ENCODE assay signal across 11 cellular contexts in the genomic region with DNA sequence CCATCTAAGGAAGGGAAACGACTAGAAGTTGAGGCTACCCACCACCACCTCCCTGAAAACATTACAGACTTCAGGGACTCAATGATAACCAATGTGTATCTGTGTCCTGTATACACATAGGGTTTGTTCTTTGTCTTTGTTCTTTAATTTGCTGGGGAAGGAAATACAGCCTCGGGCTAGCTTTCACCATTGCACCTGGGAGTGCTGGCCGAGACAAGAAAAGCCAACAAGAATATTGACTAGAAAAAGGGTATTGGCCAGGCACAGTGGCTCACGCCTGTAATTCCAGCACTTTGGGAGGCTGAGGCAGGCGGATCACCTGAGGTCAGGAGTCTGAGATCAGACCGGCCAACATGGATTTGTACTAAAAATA. TPM values are rescaled to one million over a fixed set of nuclear protein-coding genes. Genes with fewer than 3 reads are reported as not detected.
DNase-seq lines count a peak whose midpoint lies in the region; ATAC-seq, FAIRE-seq and TF ChIP-seq lines count a peak whose summit lies in the region.
"Had no signal": no experiment of that assay in that cellular context is flagged by ENCODE, and none has a peak within 500 bp of the region (broad histone marks: within the 10 kb centered on the region; RNA-seq: fewer than 3 reads in every experiment).

No MANE protein-coding gene starts in this region.

- no peak for TF ChIP-seq EP300 in H1 (IDR thresholded peaks at IDR 0.05; ENCODE audit: borderline replicate concordance in 1 of 2, low read depth in 2 of 2, low read length in 2 of 2)

- no peaks in the 10 kb centered on the region for H3K79me2 ChIP-seq in H1 (ENCODE audit: control insufficient read depth in 1 of 2, insufficient read depth in 2 of 2, low read length in 2 of 2)

- DNase-seq in activated T-cell treated with anti-CD3 and anti-CD28 coated beads, Interleukin-2, amount 50 U/mL, for 24 hours, result peak; percentile 13
- DNase-seq in activated T-cell treated with anti-CD3 and anti-CD28 coated beads, Interleukin-2, amount 50 U/mL, for 72 hours, result no peak
- peak; percentile 79 for DNase-seq in NCI-H146 treated with DMSO at 0.1 percent for 48 hours (lab: John Stamatoyannopoulos, UW; ENCODE audit: unreplicated experiment)
- no peak for DNase-seq in H1 (ENCODE audit: low read depth in 1 of 2, low spot score in 2 of 2)
- DNase-seq in type B pancreatic cell (ENCODE audit: extremely low spot score, unreplicated experiment), result no peak
- DNase-seq in D721Med (ENCODE audit: insufficient read length, low spot score), result no peak
- no peak for DNase-seq in A673 (ENCODE audit: low spot score)
- no peak for DNase-seq in GM19239 (ENCODE audit: insufficient read length, low spot score)
- DNase-seq: GM23248, NCI-H226 had no signal

- no peaks in the 10 kb centered on the region for H3K9me3 Mint-ChIP-seq in activated T-cell treated with anti-CD3 and anti-CD28 coated beads, Interleukin-2, amount 50 U/mL, for 24 hours
- H3K9me3 Mint-ChIP-seq in activated T-cell treated with anti-CD3 and anti-CD28 coated beads, Interleukin-2, amount 50 U/mL, for 72 hours, result no peaks in the 10 kb centered on the region
- H3K9me3 Mint-ChIP-seq in type B pancreatic cell, result no peaks in the 10 kb centered on the region

- H3K23me2 ChIP-seq in H1 (ENCODE audit: low read depth, low read length), result no peaks in the 10 kb centered on the region

- TF ChIP-seq CTCF in H1 (IDR thresholded peaks at IDR 0.05; ENCODE audit: control extremely low read depth in 1 of 3, insufficient read depth in 1 of 3, low read depth in 1 of 3, low read length in 3 of 3), result no peak
- TF ChIP-seq CTCF in type B pancreatic cell (conservative IDR thresholded peaks at IDR 0.05), result no peak
- no peak for TF ChIP-seq CTCF in D721Med (IDR thresholded peaks at IDR 0.05; ENCODE audit: insufficient read depth, missing control alignments)
- no peak for TF ChIP-seq CTCF in A673 (conservative IDR thresholded peaks at IDR 0.05; ENCODE audit: low read depth, low read length)

- H3K14ac ChIP-seq in H1 (ENCODE audit: insufficient read length), result no peak overlapping the region

- H3K9me3 ChIP-seq in H1 (ENCODE audit: insufficient read depth in 2 of 2, low read depth in 1 of 2, low read length in 1 of 2), result no peaks in the 10 kb centered on the region
- no peaks in the 10 kb centered on the region for H3K9me3 ChIP-seq in A673 (ENCODE audit: low read depth, low read length, poor library complexity, severe bottlenecking)

- H3K9ac ChIP-seq in H1 (replicated peaks in 1 of 4; ENCODE audit: extremely low read depth in 1 of 4, low read depth in 3 of 4, low read length in 3 of 4), result no peak overlapping the region
- H3K9ac ChIP-seq: GM23248 had no signal

- no peak overlapping the region for H3K23ac ChIP-seq in H1 (ENCODE audit: insufficient read length)

- H2BK5ac ChIP-seq in H1 (ENCODE audit: low read depth, low read length), result no peak overlapping the region

- no TSS peak for BruUV-seq in A673 (replicated peaks; lab: Mats Ljungman, UMichigan)

- H2BK15ac ChIP-seq in H1 (ENCODE audit: low read length), result no peak overlapping the region

- no peak overlapping the region for H2BK20ac ChIP-seq in H1 (ENCODE audit: low read length)

- no peaks in the 10 kb centered on the region; the same call in 1 of the 2 replicates for H3K79me1 ChIP-seq in H1 (ENCODE audit: low read depth, low read length)

- H2BK12ac ChIP-seq in H1 (ENCODE audit: low read depth, low read length), result no peak overlapping the region

- H3K27me3 Mint-ChIP-seq in activated T-cell treated with anti-CD3 and anti-CD28 coated beads, Interleukin-2, amount 50 U/mL, for 24 hours, result no peaks in the 10 kb centered on the region
- H3K27me3 Mint-ChIP-seq in activated T-cell treated with anti-CD3 and anti-CD28 coated beads, Interleukin-2, amount 50 U/mL, for 72 hours (ENCODE audit: low read depth), result no peaks in the 10 kb centered on the region
- H3K27me3 Mint-ChIP-seq in type B pancreatic cell, result no peaks in the 10 kb centered on the region

- H3K4me1 Mint-ChIP-seq in activated T-cell treated with anti-CD3 and anti-CD28 coated beads, Interleukin-2, amount 50 U/mL, for 24 hours (ENCODE audit: low read depth), result peaks cover 45% of the 10 kb centered on the region
- H3K4me1 Mint-ChIP-seq in activated T-cell treated with anti-CD3 and anti-CD28 coated beads, Interleukin-2, amount 50 U/mL, for 72 hours (ENCODE audit: low read depth), result peaks cover 48% of the 10 kb centered on the region
- H3K4me1 Mint-ChIP-seq in type B pancreatic cell (ENCODE audit: unreplicated experiment), result peaks cover 34% of the 10 kb centered on the region

- no peak overlapping the region for H2BK120ac ChIP-seq in H1 (replicated peaks; ENCODE audit: low read depth, low read length)

- 79% methylated on average over 6 of the region's 6 CpGs; no CpG with 5 or more reads in 1 of the 2 experiments for WGBS in H1 (ENCODE audit: extremely low coverage in 1 of 2, insufficient coverage in 1 of 2, insufficient read length in 1 of 2, insufficient replicate concordance in 2 of 2, low coverage in 1 of 2, low lambda C conversion rate in 2 of 2, missing lambda C conversion rate in 1 of 2), 2 experiments

- H3K27me3 ChIP-seq in H1 (replicated peaks in 1 of 4; ENCODE audit: control insufficient read depth in 3 of 4, extremely low read depth in 1 of 4, insufficient read depth in 3 of 4, low read length in 3 of 4), result no peaks in the 10 kb centered on the region; a peak in 1 of 7 replicates
- no peaks in the 10 kb centered on the region for H3K27me3 ChIP-seq in A673 (replicated peaks; ENCODE audit: insufficient read depth, low read depth, low read length, poor library complexity)

- H3K4me3 ChIP-seq in H1 (ENCODE audit: extremely low read depth in 1 of 4, insufficient read depth in 2 of 4, low read depth in 3 of 4, low read length in 4 of 4) (no peak overlapping the region), A673 (ENCODE audit: low read depth, low read length, poor library complexity, severe bottlenecking) (no peak overlapping the region)
- H3K4me3 ChIP-seq: GM23248 had no signal

- no peak overlapping the region for H3K4me3 Mint-ChIP-seq in activated T-cell treated with anti-CD3 and anti-CD28 coated beads, Interleukin-2, amount 50 U/mL, for 24 hours
- H3K4me3 Mint-ChIP-seq in activated T-cell treated with anti-CD3 and anti-CD28 coated beads, Interleukin-2, amount 50 U/mL, for 72 hours, result no peak overlapping the region
- peak overlapping the region; percentile 62 for H3K4me3 Mint-ChIP-seq in type B pancreatic cell
- H3K4me3 Mint-ChIP-seq: CD14-positive monocyte had no signal

- no peak overlapping the region for H3K56ac ChIP-seq in H1 (replicated peaks; ENCODE audit: insufficient read length, low read depth, low read length)

- TF ChIP-seq RAD21 in H1 (IDR thresholded peaks at IDR 0.05 in 1 of 2, conservative IDR thresholded peaks at IDR 0.05 in 1 of 2; ENCODE audit: low read depth in 2 of 2, low read length in 2 of 2), result no peak

- no peak overlapping the region for H2AK5ac ChIP-seq in H1 (ENCODE audit: low read depth, low read length)

- H3K4me2 ChIP-seq in H1 (ENCODE audit: insufficient read depth in 1 of 2, low read depth in 2 of 2, low read length in 2 of 2), result peak overlapping the region; percentile 6 to 28; a peak in 1 of 4 replicates

- H3K36me3 ChIP-seq in H1 (ENCODE audit: control insufficient read depth in 2 of 4, insufficient read depth in 4 of 4, low read length in 3 of 4) (no peaks in the 10 kb centered on the region; a peak in 1 of 8 replicates), A673 (ENCODE audit: insufficient read depth, low read length, poor library complexity, severe bottlenecking) (no peaks in the 10 kb centered on the region)

- H4K5ac ChIP-seq in H1 (ENCODE audit: insufficient read length, low read depth, low read length), result no peak overlapping the region

- TF ChIP-seq POLR2A in H1 (IDR thresholded peaks at IDR 0.05; ENCODE audit: control extremely low read depth in 1 of 2, low read depth in 2 of 2, low read length in 2 of 2), result no peak

- no peak overlapping the region for H4K91ac ChIP-seq in H1 (replicated peaks; ENCODE audit: insufficient read length, low read length)

- CTCF ChIA-PET in H1 (lab: Charles Lee; ENCODE audit: partially characterized antibody) (interaction anchor here (0.7 to 28.0 kb wide), 52 partner anchors 11 to 376 kb away, joined by 3 to 397 read pairs (median 7); partner anchors contain the start of genes LRRN2 and PIK3C2B), A673 (lab: Charles Lee) (interaction anchor here (0.6 to 1.9 kb wide), 5 partner anchors 180 to 496 kb away, joined by 3 to 43 read pairs (median 4); no protein-coding TSS in a partner anchor)

- H2AFZ ChIP-seq in H1 (ENCODE audit: low read length), result no peak overlapping the region
- H2AFZ ChIP-seq: GM23248 had no signal

- ATAC-seq in activated T-cell treated with anti-CD3 and anti-CD28 coated beads, Interleukin-2, amount 50 U/mL, for 72 hours (replicated peaks in 1 of 2), result no peak

- peaks cover 67% of the 10 kb centered on the region for H3K36me3 Mint-ChIP-seq in activated T-cell treated with anti-CD3 and anti-CD28 coated beads, Interleukin-2, amount 50 U/mL, for 24 hours (ENCODE audit: low read depth)
- peaks cover 6 to 12% of the 10 kb centered on the region in 2 donors for H3K36me3 Mint-ChIP-seq in activated T-cell treated with anti-CD3 and anti-CD28 coated beads, Interleukin-2, amount 50 U/mL, for 72 hours (ENCODE audit: insufficient read depth in 2 of 2)
- H3K36me3 Mint-ChIP-seq in type B pancreatic cell, result peaks cover 4% of the 10 kb centered on the region

- H3K27ac ChIP-seq in H1 (ENCODE audit: low read depth, low read length), result no peak overlapping the region
- H3K27ac ChIP-seq in A673 (ENCODE audit: low read depth, low read length, poor library complexity, severe bottlenecking), result no peak overlapping the region
- H3K27ac ChIP-seq: GM23248 had no signal

- H3K27ac Mint-ChIP-seq in activated T-cell treated with anti-CD3 and anti-CD28 coated beads, Interleukin-2, amount 50 U/mL, for 24 hours, result peak overlapping the region; percentile 23
- H3K27ac Mint-ChIP-seq in activated T-cell treated with anti-CD3 and anti-CD28 coated beads, Interleukin-2, amount 50 U/mL, for 72 hours, result no peak overlapping the region
- H3K27ac Mint-ChIP-seq in type B pancreatic cell, result peak overlapping the region; percentile 75
- H3K27ac Mint-ChIP-seq: CD14-positive monocyte had no signal

- FAIRE-seq in H1 (lab: Jason Lieb, UNC), result no peak
- FAIRE-seq in D721Med (lab: Jason Lieb, UNC), result no peak
- FAIRE-seq in GM19239 (lab: Jason Lieb, UNC), result no peak

- peaks cover 0 to 2% of the 10 kb centered on the region in 2 experiments for H4K20me1 ChIP-seq in H1 (replicated peaks in 1 of 2; ENCODE audit: control insufficient read depth in 1 of 2, insufficient read depth in 2 of 2, low read length in 2 of 2)

- intact Hi-C loops in A673 (cut with micrococcal nuclease; ENCODE audit: unreplicated experiment), result loop anchor here (1.0 to 2.0 kb wide), 2 partner anchors 196 to 241 kb away; no protein-coding TSS in a partner anchor

- H3K4ac ChIP-seq in H1 (replicated peaks; ENCODE audit: insufficient read length, low read depth, low read length), result no peak overlapping the region

- no peak overlapping the region for H4K8ac ChIP-seq in H1 (ENCODE audit: extremely low read depth, insufficient read depth, low read length)

- no peak overlapping the region for H3K18ac ChIP-seq in H1 (ENCODE audit: extremely low read depth, low read length)

- H3K4me1 ChIP-seq in H1 (replicated peaks in 1 of 4; ENCODE audit: control insufficient read depth in 3 of 4, insufficient read depth in 4 of 4, low read length in 3 of 4), result peaks cover 3 to 28% (median 14%) of the 10 kb centered on the region in 4 experiments; a peak in 6 of 7 replicates
- H3K4me1 ChIP-seq in A673 (ENCODE audit: insufficient read depth, low read length, poor library complexity, severe bottlenecking), result no peaks in the 10 kb centered on the region

- POLR2A ChIA-PET in H1 (lab: Charles Lee; ENCODE audit: partially characterized antibody), result interaction anchor here (1.4 to 1.9 kb wide), 9 partner anchors 8 to 240 kb away, joined by 3 to 6 read pairs (median 4); partner anchors contain the start of gene MDM4
- POLR2A ChIA-PET in A673 (lab: Charles Lee; ENCODE audit: low non-redundant PET), result no interaction called here

RNA-seq across cellular contexts. Expression of gene MDM4, which starts 50.4 kb away (rescaled TPM):
- total RNA-seq in activated T-cell treated with anti-CD3 and anti-CD28 coated beads, Interleukin-2, amount 50 U/mL, for 72 hours, result 100 to 1,000 TPM; 147 to 153 TPM
- 81.7 and 84.9 TPM in 2 replicates for total RNA-seq in H1 (2021; fragmentation: NEBNext Ultra II Directional; extraction: Animal tissue kit (Norgen Biotek cat#: 25700))
- polyA plus RNA-seq in H1 (2011; rRNA removed), result 10.0 and 10.8 TPM in 2 replicates
- polyA plus RNA-seq in H1 (2011; cell fraction: cytosol; rRNA removed), result 12.8 TPM
- polyA plus RNA-seq in H1 (2011; cell fraction: nucleus; rRNA removed), result 23.1 TPM
- polyA plus RNA-seq in H1 (2012, experiment 1 of 2), result 9.8 to 13.2 TPM (median 11.4 TPM) in 4 replicates
- 2.0 TPM for polyA plus RNA-seq in H1 (2012, experiment 2 of 2)
- 20.5 TPM for polyA plus RNA-seq in H1 (2013, experiment 1 of 2)
- polyA plus RNA-seq in H1 (2013, experiment 2 of 2), result 18.6 TPM
- 75.0 and 83.5 TPM in 2 replicates for polyA minus RNA-seq in H1 (2011; rRNA and poly(A)+ RNA removed)
- 26.9 TPM for polyA minus RNA-seq in H1 (2011; cell fraction: cytosol; rRNA and poly(A)+ RNA removed)
- 109 TPM for polyA minus RNA-seq in H1 (2011; cell fraction: nucleus; rRNA and poly(A)+ RNA removed)
- total RNA-seq in type B pancreatic cell (ENCODE audit: low replicate concordance), result 70.0 and 101 TPM in 2 replicates
- total RNA-seq in A673 (2021), result 71.3 and 86.1 TPM in 2 replicates

Comparison
In these comparisons a context has a peak if more than half of its experiments do, and no peak if none do; other contexts are left out.
1. DNase-seq: peak in activated T-cell treated with anti-CD3 and anti-CD28 coated beads, Interleukin-2, amount 50 U/mL, for 24 hours (single experiment) and NCI-H146 treated with DMSO at 0.1 percent for 48 hours (single experiment); none in activated T-cell treated with anti-CD3 and anti-CD28 coated beads, Interleukin-2, amount 50 U/mL, for 72 hours (0 of 2), H1 (0 of 2), type B pancreatic cell (single experiment), D721Med (single experiment), A673 (single experiment) and GM19239 (single experiment).